18 cellular contexts compared by ENCODE assay signal in the genomic region with DNA sequence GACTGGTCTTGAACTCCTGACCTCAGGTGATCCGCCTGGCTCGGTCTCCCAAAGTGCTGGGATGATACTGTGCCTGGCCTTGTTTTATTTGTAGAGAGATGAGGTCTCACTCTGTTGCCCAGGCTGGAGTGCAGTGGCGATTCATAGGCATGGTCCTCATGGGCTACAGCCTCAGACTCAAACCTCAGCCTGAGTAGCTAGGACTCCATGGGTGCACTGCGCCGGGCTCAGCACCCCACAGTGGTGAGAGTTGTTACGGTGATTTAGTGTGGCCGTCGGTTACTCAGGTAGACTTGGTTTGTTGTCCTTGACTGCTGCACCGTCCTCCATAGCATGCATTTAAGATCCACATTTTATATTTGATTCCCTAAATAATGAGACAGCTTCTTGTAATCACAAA.
"Had no signal": no experiment of that assay in that cellular context is flagged by ENCODE, and none has a peak within 500 bp of the region (broad histone marks: within the 10 kb centered on the region; RNA-seq: fewer than 3 reads in every experiment).

No MANE protein-coding gene starts in this region.

- H3K9me3 ChIP-seq: esophagus muscularis mucosa, gastroesophageal sphincter, heart left ventricle, left lung, lower lobe of right lung had no signal

- H3K4me3 Mint-ChIP-seq: immature natural killer cell had no signal

- H3K36me3 ChIP-seq: esophagus muscularis mucosa, gastroesophageal sphincter, left lung, lower lobe of right lung had no signal

- H3K36me3 Mint-ChIP-seq: immature natural killer cell had no signal

- H3K27ac Mint-ChIP-seq: immature natural killer cell had no signal

- H3K27ac ChIP-seq: coronary artery, dorsolateral prefrontal cortex, esophagus muscularis mucosa, foreskin keratinocyte, gastroesophageal sphincter, heart left ventricle, hepatocyte, left lung, lower lobe of right lung had no signal

- ATAC-seq: foreskin keratinocyte, gastroesophageal sphincter, heart left ventricle, left cardiac atrium, left lung, left ventricle myocardium superior, lower lobe of right lung had no signal

- DNase-seq: dermis blood vessel endothelial cell; dorsolateral prefrontal cortex; effector CD4-positive, alpha-beta T cell; effector memory CD4-positive, alpha-beta T cell; foreskin keratinocyte; heart left ventricle; hypothalamus; immature natural killer cell; left cardiac atrium; left lung; left ventricle myocardium superior; lower lobe of right lung; mesenchymal stem cell; midbrain had no signal

- H3K9me3 Mint-ChIP-seq: immature natural killer cell had no signal

- H3K4me1 ChIP-seq: foreskin keratinocyte, heart left ventricle, left lung, lower lobe of right lung had no signal

- H2AFZ ChIP-seq: hepatocyte had no signal

- H3K79me2 ChIP-seq: hepatocyte had no signal

- H3K4me3 ChIP-seq: coronary artery, dorsolateral prefrontal cortex, esophagus muscularis mucosa, gastroesophageal sphincter, heart left ventricle, hepatocyte, left lung, lower lobe of right lung had no signal

- H3K27me3 ChIP-seq: dorsolateral prefrontal cortex, esophagus muscularis mucosa, foreskin keratinocyte, gastroesophageal sphincter, heart left ventricle, hepatocyte, left lung had no signal

- H3K4me2 ChIP-seq: hepatocyte had no signal

- H3K4me1 Mint-ChIP-seq: immature natural killer cell had no signal
